ENCODE assay signal across 29 cellular contexts in genomic region chr11:96376796-96377195, GRCh38. TPM values are rescaled to one million over a fixed set of nuclear protein-coding genes. Genes with fewer than 3 reads are reported as not detected.
DNase-seq lines count a peak whose midpoint lies in the region.
"Had no signal": no experiment of that assay in that cellular context is flagged by ENCODE, and none has a peak within 500 bp of the region (broad histone marks: within the 10 kb centered on the region; RNA-seq: fewer than 3 reads in every experiment).

No MANE protein-coding gene starts in this region.

- H2BK12ac ChIP-seq in trophoblast cell (ENCODE audit: low read length) = no peak overlapping the region

- H4K91ac ChIP-seq in trophoblast cell (ENCODE audit: low read depth, low read length) = no peak overlapping the region

- H3K36me3 ChIP-seq in trophoblast cell (ENCODE audit: control insufficient read depth in 1 of 2, insufficient read depth in 2 of 2, low read length in 2 of 2) = peaks cover 0 to 2% of the 10 kb centered on the region in 2 experiments

- H3K9ac ChIP-seq in trophoblast cell (ENCODE audit: low read length) = no peak overlapping the region
- H3K9ac ChIP-seq: BLaER1; BLaER1 treated with 17β-estradiol and CSF1 and Interleukin-3, amounts not matched to agents 10 nM and 100 nM had no signal

- H2BK120ac ChIP-seq in trophoblast cell (ENCODE audit: insufficient read depth, low read length, poor library complexity) = no peak overlapping the region

- no peaks in the 10 kb centered on the region for H3K79me2 ChIP-seq in trophoblast cell (ENCODE audit: control insufficient read depth, insufficient read depth, low read length, poor library complexity)

- no peaks in the 10 kb centered on the region for H3K27me3 ChIP-seq in trophoblast cell (ENCODE audit: insufficient read depth, low read length)
- H3K27me3 ChIP-seq: BE2C; BLaER1; BLaER1 treated with 17β-estradiol and CSF1 and Interleukin-3, amounts not matched to agents 10 nM and 100 nM had no signal

- H3K14ac ChIP-seq in trophoblast cell (ENCODE audit: low read length) = no peak overlapping the region

- WGBS in trophoblast cell (ENCODE audit: extremely low coverage, insufficient coverage, insufficient read length) = no CpG with 5 or more reads among the region's 1 CpG

- H4K8ac ChIP-seq in trophoblast cell (ENCODE audit: low read depth, low read length) = no peak overlapping the region

- H3K18ac ChIP-seq in trophoblast cell (ENCODE audit: low read length) = no peak overlapping the region

- no peak overlapping the region for H3K4me3 ChIP-seq in trophoblast cell (ENCODE audit: low read depth, low read length)
- H3K4me3 ChIP-seq: A549; BLaER1; BLaER1 treated with 17β-estradiol and CSF1 and Interleukin-3, amounts not matched to agents 10 nM and 100 nM had no signal

- H3K4me2 ChIP-seq in trophoblast cell (ENCODE audit: low read length) = no peak overlapping the region
- H3K4me2 ChIP-seq: A549; BLaER1; BLaER1 treated with 17β-estradiol and CSF1 and Interleukin-3, amounts not matched to agents 10 nM and 100 nM had no signal

- no peak overlapping the region for H4K12ac ChIP-seq in trophoblast cell (ENCODE audit: low read depth, low read length)

- H2AFZ ChIP-seq in trophoblast cell (ENCODE audit: insufficient read depth, low read length, poor library complexity) = no peak overlapping the region

- H2BK5ac ChIP-seq in trophoblast cell (ENCODE audit: low read depth, low read length, poor library complexity) = no peak overlapping the region

- H3K4ac ChIP-seq in trophoblast cell (ENCODE audit: low read depth, low read length) = no peak overlapping the region

- H2AK5ac ChIP-seq in trophoblast cell (ENCODE audit: low read length) = no peak overlapping the region

- H3K9me3 ChIP-seq in trophoblast cell (ENCODE audit: insufficient read depth, low read depth, low read length) = no peaks in the 10 kb centered on the region
- H3K9me3 ChIP-seq: A549; BE2C; BLaER1; BLaER1 treated with 17β-estradiol and CSF1 and Interleukin-3, amounts not matched to agents 10 nM and 100 nM; Caco-2 had no signal

- no peak overlapping the region for H3K23ac ChIP-seq in trophoblast cell (ENCODE audit: low read length)

- no peaks in the 10 kb centered on the region for H3K4me1 ChIP-seq in trophoblast cell (ENCODE audit: control insufficient read depth in 1 of 2, insufficient read depth in 2 of 2, low read length in 2 of 2)
- H3K4me1 ChIP-seq: A549, BE2C, BLaER1, Caco-2 had no signal

- no peak overlapping the region for H3K27ac ChIP-seq in trophoblast cell (ENCODE audit: low read depth, low read length)
- H3K27ac ChIP-seq: 22Rv1; A549; BLaER1; BLaER1 treated with 17β-estradiol and CSF1 and Interleukin-3, amounts not matched to agents 10 nM and 100 nM; C4-2B had no signal

- DNase-seq in amniotic epithelial cell (ENCODE audit: low read depth) (peak; percentile 46), trophoblast cell (peak; percentile 80 to 92), NCI-H1694 treated with DMSO at 0.1 percent for 48 hours (lab: John Stamatoyannopoulos, UW) (no peak)
- DNase-seq in activated CD4-positive, alpha-beta T cell treated with anti-CD3 and anti-CD28 coated beads, Interleukin-2, amount 50 U/mL, for 48 hours = no peak
- DNase-seq: 8988T; ACHN; AML-193; BE2C; C1 segment of cervical spinal cord; Caco-2; Calu3; CD4-positive, alpha-beta memory T cell; CD4-positive, alpha-beta T cell; CD4-positive, CD25-positive, alpha-beta regulatory T cell; CD8-positive, alpha-beta memory T cell; CD8-positive, alpha-beta T cell; COR-L47; DMS 273 treated with DMSO at 0.1 percent for 48 hours; DMS153; DMS53; DMS79; DMS79 treated with DMSO at 0.1 percent for 48 hours; DND-41; EL had no signal

- H3K79me1 ChIP-seq in trophoblast cell (ENCODE audit: low read length) = no peaks in the 10 kb centered on the region

RNA-seq across cellular contexts. Expression of gene CCDC82, which starts 12.9 kb away (rescaled TPM):
- polyA plus RNA-seq in trophoblast cell (2013) = 36.3 and 37.3 TPM in 2 replicates

RNA-seq across cellular contexts. Expression of gene JRKL, which starts 13.0 kb away (rescaled TPM):
- polyA plus RNA-seq in trophoblast cell (2013) = 5.0 and 5.4 TPM in 2 replicates

RNA-seq across cellular contexts. Expression of gene MAML2, which starts 33.8 kb away (rescaled TPM):
- polyA plus RNA-seq in trophoblast cell (2013) = 35.1 and 38.4 TPM in 2 replicates

Comparison
In these comparisons a context has a peak if more than half of its experiments do, and no peak if none do; other contexts are left out.
1. DNase-seq: peak in amniotic epithelial cell (single experiment) and trophoblast cell (2 of 2); none in NCI-H1694 treated with DMSO at 0.1 percent for 48 hours (single experiment) and activated CD4-positive, alpha-beta T cell treated with anti-CD3 and anti-CD28 coated beads, Interleukin-2, amount 50 U/mL, for 48 hours (0 of 2).